Comparison of ENCODE assay signal across 8 cellular contexts in the genomic region with DNA sequence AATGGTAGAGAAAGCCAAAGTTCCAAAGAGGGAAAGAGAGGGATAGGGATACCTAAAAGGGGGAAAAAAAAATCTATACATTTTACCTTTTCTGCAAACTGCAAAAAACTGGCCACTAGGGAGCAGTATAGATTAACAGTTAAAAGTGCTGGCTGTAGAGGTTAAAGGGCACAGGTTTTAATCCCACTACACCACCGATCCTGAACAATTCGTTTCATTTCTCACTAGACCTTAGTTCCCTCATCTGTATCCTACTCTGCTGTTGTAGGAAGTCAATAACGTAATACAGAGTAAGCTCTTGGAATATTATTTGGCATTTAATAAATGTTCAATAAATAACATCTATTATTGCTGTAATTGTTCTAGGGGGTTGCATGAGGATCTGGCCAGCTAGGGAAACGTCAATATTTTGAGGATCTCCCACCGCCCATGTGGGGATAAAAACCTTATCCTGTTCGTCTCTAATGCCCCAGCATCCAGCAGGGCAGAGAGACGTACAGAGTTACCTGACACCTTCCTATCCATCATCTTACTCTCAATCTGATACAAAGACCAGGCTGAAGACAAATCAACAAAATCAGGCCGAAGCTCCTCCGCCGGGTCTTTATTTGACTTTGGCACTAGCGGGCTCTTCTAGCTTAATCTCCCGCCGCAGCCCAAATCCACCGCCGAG. TPM values are rescaled to one million over a fixed set of nuclear protein-coding genes. Genes with fewer than 3 reads are reported as not detected.
DNase-seq lines count a peak whose midpoint lies in the region; ATAC-seq and TF ChIP-seq lines count a peak whose summit lies in the region.

No MANE protein-coding gene starts in this region.

- peaks cover 22% of the 10 kb centered on the region for H3K4me1 ChIP-seq in KMS-11 (ENCODE audit: low read depth, poor library complexity, severe bottlenecking)
- H3K4me1 ChIP-seq in Panc1 (ENCODE audit: control insufficient read depth, insufficient read depth, low read length) = peaks cover 6% of the 10 kb centered on the region

- no peaks in the 10 kb centered on the region for H4K20me1 ChIP-seq in KMS-11 (ENCODE audit: insufficient read depth)

- ATAC-seq in GM21423 (IDR thresholded peaks at IDR 0.05; ENCODE audit: unreplicated experiment) (peak; percentile 5), Panc1 (peak; percentile 32)
- peak; percentile 18 to 24 for ATAC-seq in stimulated activated naive B cell treated with anti-CD40 and anti-IgM and Interleukin-4, amounts not matched to agents 10 μg/mL and 1 μg/mL and 100 μg/mL, for 72 hours (replicated peaks)

- H3K36me3 ChIP-seq in KMS-11 (ENCODE audit: insufficient read depth) = peaks cover 18% of the 10 kb centered on the region; the same call in 1 of the 2 replicates
- H3K36me3 ChIP-seq in Panc1 (ENCODE audit: control insufficient read depth, insufficient read depth, low read length) = peaks cover 27% of the 10 kb centered on the region

- H2AFZ ChIP-seq in KMS-11 (ENCODE audit: low read depth) = peak overlapping the region; percentile 90

- no peaks in the 10 kb centered on the region for H3K27me3 ChIP-seq in KMS-11 (ENCODE audit: insufficient read depth, low read depth)
- no peaks in the 10 kb centered on the region for H3K27me3 ChIP-seq in Panc1 (ENCODE audit: control insufficient read depth, insufficient read depth, low read length)
- no peaks in the 10 kb centered on the region for H3K27me3 ChIP-seq in layer of hippocampus (ENCODE audit: control insufficient read depth, insufficient read depth, low read length)

- intact Hi-C loops in Panc1 (cut with micrococcal nuclease; ENCODE audit: unreplicated experiment) = no loop called here

- CTCF ChIA-PET in Panc1 (lab: Charles Lee) = interaction anchor here (0.6 to 0.8 kb wide), 5 partner anchors 22 to 1329 kb away, joined by 3 to 4 read pairs (median 3); no protein-coding TSS in a partner anchor

- H3K4me3 ChIP-seq in KMS-11 (IDR thresholded peaks at IDR 0.05; ENCODE audit: insufficient read depth, low read depth, low read length) = no peak overlapping the region
- peak overlapping the region; percentile 93 to 99 for H3K4me3 ChIP-seq in Panc1 (ENCODE audit: low read depth in 2 of 2, low read length in 2 of 2)

- H3K4me2 ChIP-seq in KMS-11 = peak overlapping the region; percentile 97

- H3K27ac Mint-ChIP-seq in stimulated activated naive B cell treated with anti-CD40 and anti-IgM and Interleukin-4, amounts not matched to agents 10 μg/mL and 1 μg/mL and 100 μg/mL, for 72 hours = no peak overlapping the region

- no peaks in the 10 kb centered on the region for H3K9me3 Mint-ChIP-seq in stimulated activated naive B cell treated with anti-CD40 and anti-IgM and Interleukin-4, amounts not matched to agents 10 μg/mL and 1 μg/mL and 100 μg/mL, for 72 hours

- no TSS peak for BruUV-seq in Panc1 (replicated peaks; lab: Mats Ljungman, UMichigan)

- no peak overlapping the region for H3K4me3 Mint-ChIP-seq in stimulated activated naive B cell treated with anti-CD40 and anti-IgM and Interleukin-4, amounts not matched to agents 10 μg/mL and 1 μg/mL and 100 μg/mL, for 72 hours

- in situ Hi-C loops in Panc1 (cut with HindIII; ENCODE audit: low pct_unique_long_range_greater_than_20kb, low sequenced_read_pairs) = no loop called here

- peaks cover 33% of the 10 kb centered on the region; the same call in 1 of the 2 replicates for H3K79me2 ChIP-seq in KMS-11 (ENCODE audit: insufficient read depth, low read depth)

- TF ChIP-seq CTCF in KMS-11 (conservative IDR thresholded peaks at IDR 0.05; ENCODE audit: low read depth, low read length) = peak; percentile 88
- peak; percentile 67; the same call in 1 of the 2 replicates for TF ChIP-seq CTCF in Panc1 (IDR thresholded peaks at IDR 0.05)

- no peaks in the 10 kb centered on the region for H3K9me3 ChIP-seq in Panc1 (ENCODE audit: control insufficient read depth, insufficient read depth, low read depth, low read length)

- H3K4me1 Mint-ChIP-seq in stimulated activated naive B cell treated with anti-CD40 and anti-IgM and Interleukin-4, amounts not matched to agents 10 μg/mL and 1 μg/mL and 100 μg/mL, for 72 hours = peaks cover 8 to 15% of the 10 kb centered on the region in 2 donors

- POLR2A ChIA-PET in Panc1 (lab: Charles Lee) = interaction anchor here (0.6 kb wide), 1 partner anchor 22 kb away, joined by 4 read pairs; no protein-coding TSS in a partner anchor

- H3K27ac ChIP-seq in KMS-11 (peak overlapping the region; percentile 69), Panc1 (ENCODE audit: low read length) (peak overlapping the region; percentile 96), cingulate gyrus (ENCODE audit: low read depth, low read length) (peak overlapping the region; percentile 84), layer of hippocampus (ENCODE audit: low read depth, low read length) (peak overlapping the region; percentile 92)

- H3K9ac ChIP-seq in KMS-11 = peak overlapping the region; percentile 86

- no peaks in the 10 kb centered on the region for H3K27me3 Mint-ChIP-seq in stimulated activated naive B cell treated with anti-CD40 and anti-IgM and Interleukin-4, amounts not matched to agents 10 μg/mL and 1 μg/mL and 100 μg/mL, for 72 hours

- peaks cover 21 to 33% of the 10 kb centered on the region in 2 donors for H3K36me3 Mint-ChIP-seq in stimulated activated naive B cell treated with anti-CD40 and anti-IgM and Interleukin-4, amounts not matched to agents 10 μg/mL and 1 μg/mL and 100 μg/mL, for 72 hours

- DNase-seq in NCI-H1436 (lab: John Stamatoyannopoulos, UW) (peak; percentile 64), NCI-H1436 treated with DMSO at 0.1 percent for 48 hours (lab: John Stamatoyannopoulos, UW) (no peak), Panc1 (ENCODE audit: low read depth, low spot score) (peak; percentile 38)
- peak; percentile 21 for DNase-seq in stimulated activated naive B cell treated with anti-CD40 and anti-IgM and Interleukin-4, amounts not matched to agents 10 μg/mL and 1 μg/mL and 100 μg/mL, for 72 hours

RNA-seq across cellular contexts. Expression of gene CDC26, which starts 0.8 kb away (rescaled TPM):
- total RNA-seq in Panc1 (2021; ENCODE audit: unreplicated experiment) = 19.4 TPM
- polyA plus RNA-seq in Panc1 (2012; ENCODE audit: insufficient read length) = 13.6 TPM

RNA-seq across cellular contexts. Expression of gene PRPF4, which starts 0.8 kb away (rescaled TPM):
- total RNA-seq in Panc1 (2021; ENCODE audit: unreplicated experiment) = 28.9 TPM
- 20.7 TPM for polyA plus RNA-seq in Panc1 (2012; ENCODE audit: insufficient read length)

RNA-seq across cellular contexts. Expression of gene RNF183, which starts 28.6 kb away (rescaled TPM):
- total RNA-seq in Panc1 (2021; ENCODE audit: unreplicated experiment) = not detected
- not detected for polyA plus RNA-seq in Panc1 (2012; ENCODE audit: insufficient read length)

RNA-seq across cellular contexts. Expression of gene SLC31A1, which starts 53.3 kb away (rescaled TPM):
- 17.6 TPM for total RNA-seq in Panc1 (2021; ENCODE audit: unreplicated experiment)
- 10.7 TPM for polyA plus RNA-seq in Panc1 (2012; ENCODE audit: insufficient read length)

RNA-seq across cellular contexts. Expression of gene FKBP15, which starts 53.5 kb away (rescaled TPM):
- total RNA-seq in Panc1 (2021; ENCODE audit: unreplicated experiment) = 17.6 TPM
- 12.8 TPM for polyA plus RNA-seq in Panc1 (2012; ENCODE audit: insufficient read length)
